25 cellular contexts compared by ENCODE assay signal in the genomic region with DNA sequence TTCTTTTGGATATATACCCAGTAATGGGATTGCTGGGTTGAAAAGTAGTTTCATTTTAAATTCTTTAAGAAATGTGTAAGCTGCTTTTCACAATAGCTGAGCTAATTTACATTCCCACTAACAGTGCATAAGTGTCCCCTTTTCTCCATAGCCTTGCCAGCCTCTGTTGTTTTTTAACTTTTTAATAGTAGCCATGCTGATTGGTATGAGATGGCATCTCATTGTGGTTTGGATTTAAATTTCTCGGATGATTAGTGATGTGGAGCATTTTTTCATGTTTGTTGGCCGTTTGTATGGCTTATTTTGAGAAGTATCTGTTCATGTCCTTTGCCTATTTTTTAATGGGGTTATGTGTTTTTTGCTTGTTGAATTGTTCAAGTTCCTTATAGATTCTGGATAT.
DNase-seq lines count a peak whose midpoint lies in the region; ATAC-seq and TF ChIP-seq lines count a peak whose summit lies in the region.
"Had no signal": no experiment of that assay in that cellular context is flagged by ENCODE, and none has a peak within 500 bp of the region (broad histone marks: within the 10 kb centered on the region; RNA-seq: fewer than 3 reads in every experiment).

No MANE protein-coding gene starts in this region.

- H3K9me3 Mint-ChIP-seq in activated CD4-positive, alpha-beta memory T cell treated with anti-CD3 and anti-CD28 coated beads, Interleukin-2, amount 10 ng/mL, durations not matched to agents 7 days and 5 days, result no peaks in the 10 kb centered on the region

- no peaks in the 10 kb centered on the region for H3K27me3 ChIP-seq in BLaER1 treated with 17β-estradiol and CSF1 and Interleukin-3, amounts not matched to agents 10 nM and 100 nM
- H3K27me3 ChIP-seq in stomach, result no peaks in the 10 kb centered on the region
- H3K27me3 ChIP-seq: SJCRH30 had no signal

- CTCF ChIA-PET in activated CD4-positive, alpha-beta memory T cell treated with anti-CD3 and anti-CD28 coated beads, Interleukin-2, amount 10 ng/mL, durations not matched to agents 7 days and 5 days (lab: Charles Lee), result no interaction called here

- peaks cover 5 to 21% (median 17%) of the 10 kb centered on the region in 10 experiments; a peak in 18 of 20 replicates for H3K4me1 ChIP-seq in BLaER1 treated with 17β-estradiol and CSF1 and Interleukin-3, amounts not matched to agents 10 nM and 100 nM
- no peaks in the 10 kb centered on the region for H3K4me1 ChIP-seq in stomach
- H3K4me1 ChIP-seq: HAP-1, SJCRH30 had no signal

- H4K20me1 ChIP-seq in BLaER1 treated with 17β-estradiol and CSF1 and Interleukin-3, amounts not matched to agents 10 nM and 100 nM, result no peaks in the 10 kb centered on the region

- POLR2A ChIA-PET in activated CD4-positive, alpha-beta memory T cell treated with anti-CD3 and anti-CD28 coated beads, Interleukin-2, amount 10 ng/mL, durations not matched to agents 7 days and 5 days (lab: Charles Lee), result no interaction called here

- no peak overlapping the region for H3K4me3 Mint-ChIP-seq in activated CD4-positive, alpha-beta memory T cell treated with anti-CD3 and anti-CD28 coated beads, Interleukin-2, amount 10 ng/mL, durations not matched to agents 7 days and 5 days
- H3K4me3 Mint-ChIP-seq: B cell; CD4-positive, CD25-positive, alpha-beta regulatory T cell had no signal

- H3K4me1 Mint-ChIP-seq in activated CD4-positive, alpha-beta memory T cell treated with anti-CD3 and anti-CD28 coated beads, Interleukin-2, amount 10 ng/mL, durations not matched to agents 7 days and 5 days, result no peaks in the 10 kb centered on the region
- H3K4me1 Mint-ChIP-seq: B cell; CD4-positive, CD25-positive, alpha-beta regulatory T cell had no signal

- H3K9ac ChIP-seq in BLaER1 treated with 17β-estradiol and CSF1 and Interleukin-3, amounts not matched to agents 10 nM and 100 nM, result no peak overlapping the region
- H3K9ac ChIP-seq: GM23248 had no signal

- peaks cover 0 to 12% (median 7%) of the 10 kb centered on the region in 11 experiments; a peak in 9 of 22 replicates for H3K9me3 ChIP-seq in BLaER1 treated with 17β-estradiol and CSF1 and Interleukin-3, amounts not matched to agents 10 nM and 100 nM (replicated peaks in 1 of 11)
- no peaks in the 10 kb centered on the region for H3K9me3 ChIP-seq in stomach
- H3K9me3 ChIP-seq: HAP-1, SJCRH30 had no signal

- H3K4me2 ChIP-seq in BLaER1 treated with 17β-estradiol and CSF1 and Interleukin-3, amounts not matched to agents 10 nM and 100 nM, result peak overlapping the region in 9 of 11 experiments; percentile 14 to 69 (median 64); a peak in 16 of 22 replicates

- TF ChIP-seq POLR2A in stomach (IDR thresholded peaks at IDR 0.05), result no peak

- no peaks in the 10 kb centered on the region for H3K27me3 Mint-ChIP-seq in activated CD4-positive, alpha-beta memory T cell treated with anti-CD3 and anti-CD28 coated beads, Interleukin-2, amount 10 ng/mL, durations not matched to agents 7 days and 5 days
- H3K27me3 Mint-ChIP-seq: CD4-positive, CD25-positive, alpha-beta regulatory T cell had no signal

- TF ChIP-seq EP300 in stomach (IDR thresholded peaks at IDR 0.05), result no peak

- DNase-seq in M059J (ENCODE audit: low read depth) (peak; percentile 70), glomerular visceral epithelial cell (ENCODE audit: extremely low spot score) (peak; percentile 61), retinal pigment epithelial cell (ENCODE audit: low read depth) (peak; percentile 62), stomach (no peak)
- DNase-seq in stimulated activated naive CD8-positive, alpha-beta T cell treated with anti-CD3 and anti-CD28 coated beads, Interleukin-15, Interleukin-2, amounts not matched to agents 100 U/mL and 50 U/mL, for 24 hours, result no peak
- DNase-seq in activated CD4-positive, alpha-beta memory T cell treated with anti-CD3 and anti-CD28 coated beads, Interleukin-2, amount 10 ng/mL, durations not matched to agents 7 days and 5 days, result no peak
- DNase-seq: CD4-positive, CD25-positive, alpha-beta regulatory T cell; COR-L47; DMS 273 treated with DMSO at 0.1 percent for 48 hours; DND-41; GM23248; KBM-7; NCI-H1048; NCI-H1417 treated with DMSO at 0.1 percent for 48 hours; NCI-H187; NCI-H69; NK-92 treated with Interleukin-12 subunit alpha and Interleukin-12 subunit beta, amount 100 ng/mL, for 24 hours; SJCRH30; T-helper 1 cell had no signal

- H3K4me3 ChIP-seq in BLaER1 treated with 17β-estradiol and CSF1 and Interleukin-3, amounts not matched to agents 10 nM and 100 nM, result no peak overlapping the region
- H3K4me3 ChIP-seq in retinal pigment epithelial cell (ENCODE audit: low read length) (no peak overlapping the region), stomach (no peak overlapping the region)
- H3K4me3 ChIP-seq: GM12878, GM23248, HAP-1, SJCRH30 had no signal

- H3K36me3 ChIP-seq in BLaER1 treated with 17β-estradiol and CSF1 and Interleukin-3, amounts not matched to agents 10 nM and 100 nM, result no peaks in the 10 kb centered on the region
- no peaks in the 10 kb centered on the region for H3K36me3 ChIP-seq in stomach
- H3K36me3 ChIP-seq: HAP-1, SJCRH30 had no signal

- intact Hi-C loops in stomach (cut with DNase I; ENCODE audit: low total_unique reads), result no loop called here

- TF ChIP-seq CTCF in retinal pigment epithelial cell (conservative IDR thresholded peaks at IDR 0.05; ENCODE audit: low read depth, low read length), result no peak
- TF ChIP-seq CTCF in stomach (IDR thresholded peaks at IDR 0.05), result no peak

- WGBS in stomach, 5 donors, result 40 to 86% (median 67%) methylated on average over 2 of the region's 2 CpGs

- ATAC-seq in stimulated activated naive CD8-positive, alpha-beta T cell treated with anti-CD3 and anti-CD28 coated beads, Interleukin-15, Interleukin-2, amounts not matched to agents 100 U/mL and 50 U/mL, for 24 hours, result no peak
- ATAC-seq: GM12878, HepG2, Panc1 had no signal

- H3K27ac ChIP-seq in BLaER1 treated with 17β-estradiol and CSF1 and Interleukin-3, amounts not matched to agents 10 nM and 100 nM, result peak overlapping the region in 2 of 11 experiments; percentile 4 to 42; a peak in 2 of 22 replicates
- no peak overlapping the region for H3K27ac ChIP-seq in stomach
- H3K27ac ChIP-seq: GM23248, SJCRH30 had no signal

- no peak overlapping the region for H3K27ac Mint-ChIP-seq in activated CD4-positive, alpha-beta memory T cell treated with anti-CD3 and anti-CD28 coated beads, Interleukin-2, amount 10 ng/mL, durations not matched to agents 7 days and 5 days
- H3K27ac Mint-ChIP-seq: B cell; CD4-positive, CD25-positive, alpha-beta regulatory T cell had no signal

- no peaks in the 10 kb centered on the region for H3K36me3 Mint-ChIP-seq in activated CD4-positive, alpha-beta memory T cell treated with anti-CD3 and anti-CD28 coated beads, Interleukin-2, amount 10 ng/mL, durations not matched to agents 7 days and 5 days (ENCODE audit: low read depth)
- H3K36me3 Mint-ChIP-seq: CD4-positive, CD25-positive, alpha-beta regulatory T cell had no signal

Comparison
In these comparisons a context has a peak if more than half of its experiments do, and no peak if none do; other contexts are left out.
1. DNase-seq: peak in M059J (single experiment), glomerular visceral epithelial cell (single experiment) and retinal pigment epithelial cell (single experiment); none in stimulated activated naive CD8-positive, alpha-beta T cell treated with anti-CD3 and anti-CD28 coated beads, Interleukin-15, Interleukin-2, amounts not matched to agents 100 U/mL and 50 U/mL, for 24 hours (single experiment), activated CD4-positive, alpha-beta memory T cell treated with anti-CD3 and anti-CD28 coated beads, Interleukin-2, amount 10 ng/mL, durations not matched to agents 7 days and 5 days (single experiment) and stomach (single experiment).